Comparison of ENCODE assay signal across 19 cellular contexts in the genomic region with DNA sequence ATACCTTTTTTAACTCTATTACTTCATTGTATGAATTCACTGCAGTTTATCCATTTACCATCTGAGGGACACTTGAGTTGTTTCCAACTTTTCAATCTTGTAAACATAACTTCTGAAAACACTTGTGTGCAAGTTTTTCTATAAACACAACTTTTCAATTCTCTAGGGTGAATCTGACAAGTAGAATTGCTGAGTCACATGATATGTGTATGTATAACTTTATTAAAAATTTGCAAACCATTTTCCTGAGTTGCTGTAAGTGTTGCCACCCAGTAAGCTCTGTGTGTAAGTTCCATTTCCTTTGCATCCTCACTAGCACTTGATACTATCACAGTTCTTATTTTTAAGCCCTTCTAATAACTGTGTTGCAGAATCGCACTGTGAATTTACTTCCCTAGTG.
A peak's percentile ranks its signal among the peaks of the same experiment; 100 is the strongest.
DNase-seq lines count a peak whose midpoint lies in the region; ATAC-seq, FAIRE-seq and TF ChIP-seq lines count a peak whose summit lies in the region.
"Had no signal": no experiment of that assay in that cellular context is flagged by ENCODE, and none has a peak within 500 bp of the region (broad histone marks: within the 10 kb centered on the region; RNA-seq: fewer than 3 reads in every experiment).

No MANE protein-coding gene starts in this region.

- no peak overlapping the region for H3K4me3 Mint-ChIP-seq in stimulated activated effector memory CD8-positive, alpha-beta T cell treated with anti-CD3 and anti-CD28 coated beads, Interleukin-12 subunit alpha, Interleukin-12 subunit beta, amount 100 ng/mL, for 72 hours
- H3K4me3 Mint-ChIP-seq: CD4-positive, alpha-beta T cell; IgD-negative memory B cell had no signal

- POLR2A ChIA-PET in K562 (lab: Yijun Ruan, JAX) = no interaction called here

- H3K4me3 ChIP-seq in Karpas-422 (ENCODE audit: low read length) = no peak overlapping the region
- H3K4me3 ChIP-seq in K562 = no peak overlapping the region

- H3K27ac ChIP-seq in Karpas-422 (ENCODE audit: low read length) (no peak overlapping the region), K562 (ENCODE audit: extremely low read depth, low read depth, low read length) (no peak overlapping the region)
- H3K27ac ChIP-seq: C4-2B had no signal

- CTCF ChIA-PET in K562 (lab: Yijun Ruan, JAX; ENCODE audit: low intra/inter-chr PET ratio) = no interaction called here

- in situ Hi-C loops in K562 (cut with MboI) = no loop called here

- H3K9ac ChIP-seq in Karpas-422 (ENCODE audit: low read length) (no peak overlapping the region), K562 (ENCODE audit: insufficient read depth in 1 of 2, low read depth in 2 of 2, low read length in 2 of 2) (no peak overlapping the region)

- FAIRE-seq in G401.6 (lab: Jason Lieb, UNC) (peak; percentile 55), K562 (lab: Jason Lieb, UNC) (no peak)
- FAIRE-seq: GM12892, GM18507, HTR-8/SVneo had no signal

- H3K9me3 ChIP-seq in Karpas-422 (ENCODE audit: low read length) = no peaks in the 10 kb centered on the region
- H3K9me3 ChIP-seq in K562 (replicated peaks; ENCODE audit: control insufficient read depth, insufficient read depth, low read depth, low read length) = no peaks in the 10 kb centered on the region
- H3K9me3 ChIP-seq: Caco-2 had no signal

- TF ChIP-seq EP300 in K562 (IDR thresholded peaks at IDR 0.05; ENCODE audit: low read length) = no peak

- BruUV-seq in K562 (replicated peaks; lab: Mats Ljungman, UMichigan) = no TSS peak

- no peak overlapping the region for H3K27ac Mint-ChIP-seq in stimulated activated effector memory CD8-positive, alpha-beta T cell treated with anti-CD3 and anti-CD28 coated beads, Interleukin-12 subunit alpha, Interleukin-12 subunit beta, amount 100 ng/mL, for 72 hours
- H3K27ac Mint-ChIP-seq: CD4-positive, alpha-beta T cell; IgD-negative memory B cell had no signal

- H3K79me2 ChIP-seq in Karpas-422 (ENCODE audit: low read length) = no peaks in the 10 kb centered on the region
- no peaks in the 10 kb centered on the region for H3K79me2 ChIP-seq in K562 (ENCODE audit: control insufficient read depth, insufficient read depth, low read length)

- H3K36me3 ChIP-seq in Karpas-422 (ENCODE audit: insufficient read depth, low read length) (no peaks in the 10 kb centered on the region), K562 (ENCODE audit: control insufficient read depth, insufficient read depth, low read length) (no peaks in the 10 kb centered on the region)

- TF ChIP-seq POLR2A in K562 (conservative IDR thresholded peaks at IDR 0.05) = no peak

- intact Hi-C loops in K562 (cut with micrococcal nuclease) = no loop called here

- TF ChIP-seq RAD21 in K562 (CRISPR knock-in tag; conservative IDR thresholded peaks at IDR 0.05 in 1 of 2, IDR thresholded peaks at IDR 0.05 in 1 of 2) = no peak

- no peaks in the 10 kb centered on the region for H3K9me1 ChIP-seq in K562 (ENCODE audit: control insufficient read depth, insufficient read depth, low read length)

- TF ChIP-seq CTCF in K562 (IDR thresholded peaks at IDR 0.05 in 2 of 3, conservative IDR thresholded peaks at IDR 0.05 in 1 of 3; ENCODE audit: insufficient read depth in 2 of 3, low read depth in 1 of 3, low read length in 3 of 3) = no peak

- H3K4me1 ChIP-seq in Karpas-422 (ENCODE audit: low read length) (no peaks in the 10 kb centered on the region), K562 (replicated peaks in 1 of 2; ENCODE audit: control insufficient read depth in 2 of 2, insufficient read depth in 2 of 2, low read length in 2 of 2) (peaks cover 0 to 2% of the 10 kb centered on the region in 2 experiments; a peak in 2 of 5 replicates)
- H3K4me1 ChIP-seq: Caco-2 had no signal

- H3K4me1 Mint-ChIP-seq in stimulated activated effector memory CD8-positive, alpha-beta T cell treated with anti-CD3 and anti-CD28 coated beads, Interleukin-12 subunit alpha, Interleukin-12 subunit beta, amount 100 ng/mL, for 72 hours = no peaks in the 10 kb centered on the region
- H3K4me1 Mint-ChIP-seq: IgD-negative memory B cell had no signal

- H3K36me3 Mint-ChIP-seq in stimulated activated effector memory CD8-positive, alpha-beta T cell treated with anti-CD3 and anti-CD28 coated beads, Interleukin-12 subunit alpha, Interleukin-12 subunit beta, amount 100 ng/mL, for 72 hours = no peaks in the 10 kb centered on the region
- H3K36me3 Mint-ChIP-seq: IgD-negative memory B cell had no signal

- H3K9me3 Mint-ChIP-seq in stimulated activated effector memory CD8-positive, alpha-beta T cell treated with anti-CD3 and anti-CD28 coated beads, Interleukin-12 subunit alpha, Interleukin-12 subunit beta, amount 100 ng/mL, for 72 hours = peaks cover 27% of the 10 kb centered on the region
- H3K9me3 Mint-ChIP-seq: IgD-negative memory B cell had no signal

- no peak for ATAC-seq in K562
- no peak for ATAC-seq in HG03097 (IDR thresholded peaks at IDR 0.05; ENCODE audit: low FRiP score, unreplicated experiment)
- ATAC-seq in stimulated activated effector memory CD8-positive, alpha-beta T cell treated with anti-CD3 and anti-CD28 coated beads, Interleukin-12 subunit alpha, Interleukin-12 subunit beta, amount 100 ng/mL, for 72 hours = no peak

- H2AFZ ChIP-seq in Karpas-422 (ENCODE audit: low read length) (peak overlapping the region; percentile 60), K562 (ENCODE audit: low read depth, low read length) (peak overlapping the region; percentile 51)

- H3K27me3 ChIP-seq in Karpas-422 (ENCODE audit: low read length) (no peaks in the 10 kb centered on the region), K562 (ENCODE audit: control insufficient read depth in 2 of 2, insufficient read depth in 2 of 2, low read length in 2 of 2) (no peaks in the 10 kb centered on the region)

- H3K4me2 ChIP-seq in Karpas-422 (ENCODE audit: low read depth, low read length, poor library complexity, severe bottlenecking) = no peak overlapping the region
- no peak overlapping the region for H3K4me2 ChIP-seq in K562 (ENCODE audit: insufficient read depth, low read length)

- 60% methylated on average over 1 of the region's 1 CpG for WGBS in K562 (ENCODE audit: insufficient coverage, low coverage, missing lambda C conversion rate)

- no peaks in the 10 kb centered on the region for H4K20me1 ChIP-seq in Karpas-422 (ENCODE audit: insufficient read depth, low read depth, low read length)
- no peaks in the 10 kb centered on the region for H4K20me1 ChIP-seq in K562 (replicated peaks; ENCODE audit: control insufficient read depth, insufficient read depth, low read length)

- H3K9me2 ChIP-seq in Karpas-422 (replicated peaks; ENCODE audit: insufficient read depth, low read length) = no peaks in the 10 kb centered on the region

- DNase-seq in Karpas-422 = peak; percentile 38
- DNase-seq in K562 (ENCODE audit: extremely low read depth in 1 of 4, low spot score in 3 of 4) = no peak
- no peak for DNase-seq in stimulated activated effector memory CD8-positive, alpha-beta T cell treated with anti-CD3 and anti-CD28 coated beads, Interleukin-12 subunit alpha, Interleukin-12 subunit beta, amount 100 ng/mL, for 72 hours (ENCODE audit: low spot score in 2 of 2)
- no peak for DNase-seq in NCI-H446 treated with DMSO at 0.1 percent for 48 hours (lab: John Stamatoyannopoulos, UW)
- DNase-seq: AML-193; Caco-2; CD4-positive, alpha-beta T cell; DND-41; EL; GDM1; HCEC 1CT; KG1 had no signal

TF ChIP-seq in K562, 482 proteins besides CTCF, POLR2A, EP300 and RAD21 (continues in another document):
- TF ChIP-seq DPF2 (IDR thresholded peaks at IDR 0.05) (no peak), GTF2E2 (tag; IDR thresholded peaks at IDR 0.05) (no peak), ARNT (IDR thresholded peaks at IDR 0.05) (no peak), ZBED1 (IDR thresholded peaks at IDR 0.05) (no peak)
- TF ChIP-seq, protein P1, sequence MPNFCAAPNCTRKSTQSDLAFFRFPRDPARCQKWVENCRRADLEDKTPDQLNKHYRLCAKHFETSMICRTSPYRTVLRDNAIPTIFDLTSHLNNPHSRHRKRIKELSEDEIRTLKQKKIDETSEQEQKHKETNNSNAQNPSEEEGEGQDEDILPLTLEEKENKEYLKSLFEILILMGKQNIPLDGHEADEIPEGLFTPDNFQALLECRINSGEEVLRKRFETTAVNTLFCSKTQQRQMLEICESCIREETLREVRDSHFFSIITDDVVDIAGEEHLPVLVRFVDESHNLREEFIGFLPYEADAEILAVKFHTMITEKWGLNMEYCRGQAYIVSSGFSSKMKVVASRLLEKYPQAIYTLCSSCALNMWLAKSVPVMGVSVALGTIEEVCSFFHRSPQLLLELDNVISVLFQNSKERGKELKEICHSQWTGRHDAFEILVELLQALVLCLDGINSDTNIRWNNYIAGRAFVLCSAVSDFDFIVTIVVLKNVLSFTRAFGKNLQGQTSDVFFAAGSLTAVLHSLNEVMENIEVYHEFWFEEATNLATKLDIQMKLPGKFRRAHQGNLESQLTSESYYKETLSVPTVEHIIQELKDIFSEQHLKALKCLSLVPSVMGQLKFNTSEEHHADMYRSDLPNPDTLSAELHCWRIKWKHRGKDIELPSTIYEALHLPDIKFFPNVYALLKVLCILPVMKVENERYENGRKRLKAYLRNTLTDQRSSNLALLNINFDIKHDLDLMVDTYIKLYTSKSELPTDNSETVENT (CRISPR knock-in tag; IDR thresholded peaks at IDR 0.05) = no peak
